In genomic region chrX:53437211-53437610, GRCh38 we compare ENCODE assay signal across 1 cellular context.
A peak's percentile ranks its signal among the peaks of the same experiment; 100 is the strongest.
TF ChIP-seq lines count a peak whose summit lies in the region.

No MANE protein-coding gene starts in this region.

TF ChIP-seq in GM12878, 131 proteins besides CTCF, POLR2A, EP300 and RAD21 (continues in another document):
- TF ChIP-seq BCLAF1 (IDR thresholded peaks at IDR 0.05) (no peak), SMAD5 (IDR thresholded peaks at IDR 0.05; ENCODE audit: low read depth) (no peak), MTA3 (IDR thresholded peaks at IDR 0.05; ENCODE audit: borderline replicate concordance, low read length) (no peak), RAD51 (IDR thresholded peaks at IDR 0.05) (no peak), WRNIP1 (IDR thresholded peaks at IDR 0.05; ENCODE audit: borderline replicate concordance, low read depth, low read length) (no peak), BCL11A (IDR thresholded peaks at IDR 0.05; ENCODE audit: low read depth, low read length) (no peak), HDAC6 (IDR thresholded peaks at IDR 0.05; ENCODE audit: unreplicated experiment) (no peak), HDGF (IDR thresholded peaks at IDR 0.05) (no peak), CEBPB (IDR thresholded peaks at IDR 0.05; ENCODE audit: borderline replicate concordance in 1 of 2, low read depth in 2 of 2, low read length in 2 of 2) (no peak), ZNF687 (IDR thresholded peaks at IDR 0.05) (no peak), ZNF217 (IDR thresholded peaks at IDR 0.05) (no peak), ZNF384 (IDR thresholded peaks at IDR 0.05; ENCODE audit: borderline replicate concordance, low read depth, low read length) (no peak), SMARCA5 (IDR thresholded peaks at IDR 0.05) (no peak), ATF3 (IDR thresholded peaks at IDR 0.05; ENCODE audit: borderline replicate concordance, extremely low read depth, low read depth, low read length) (no peak), JUNB (IDR thresholded peaks at IDR 0.05) (peak; percentile 81), BRCA1 (IDR thresholded peaks at IDR 0.05; ENCODE audit: low read depth, low read length) (no peak), NFIC (IDR thresholded peaks at IDR 0.05; ENCODE audit: low read depth, low read length) (peak; percentile 14; the same call in 1 of the 2 replicates), POU2F2 (IDR thresholded peaks at IDR 0.05; ENCODE audit: borderline replicate concordance, low read depth, low read length) (no peak), EED (IDR thresholded peaks at IDR 0.05; ENCODE audit: low read depth) (no peak), ASH2L (IDR thresholded peaks at IDR 0.05; ENCODE audit: borderline replicate concordance, low read depth) (no peak), ZBED1 (IDR thresholded peaks at IDR 0.05; ENCODE audit: borderline replicate concordance) (no peak), CHD4 (IDR thresholded peaks at IDR 0.05) (no peak), CUX1 (IDR thresholded peaks at IDR 0.05; ENCODE audit: insufficient replicate concordance, low read depth, low read length) (no peak), MAX (IDR thresholded peaks at IDR 0.05; ENCODE audit: low read depth, low read length) (no peak), ATF2 (IDR thresholded peaks at IDR 0.05; ENCODE audit: low read length) (0 out of 2 replicates have a peak, but pooled peaks have one; percentile 25), GABPA (IDR thresholded peaks at IDR 0.05; ENCODE audit: low read depth) (0 out of 2 replicates have a peak, but pooled peaks have one; percentile 8), EZH2 (IDR thresholded peaks at IDR 0.05; ENCODE audit: borderline replicate concordance, control insufficient read depth, low read depth, low read length) (no peak), ESRRA (IDR thresholded peaks at IDR 0.05; ENCODE audit: low read length) (no peak), ZBTB40 (IDR thresholded peaks at IDR 0.05; ENCODE audit: borderline replicate concordance) (no peak), SIX5 (IDR thresholded peaks at IDR 0.05; ENCODE audit: low read depth, low read length, severe bottlenecking) (no peak), GATAD2B (conservative IDR thresholded peaks at IDR 0.05; ENCODE audit: low read depth) (no peak), PAX5 (IDR thresholded peaks at IDR 0.05; ENCODE audit: borderline replicate concordance, low read depth, low read length) (no peak), KLF5 (IDR thresholded peaks at IDR 0.05; ENCODE audit: partially characterized antibody) (no peak), ZNF592 (IDR thresholded peaks at IDR 0.05) (no peak), PAX8 (IDR thresholded peaks at IDR 0.05) (no peak), BHLHE40 (IDR thresholded peaks at IDR 0.05; ENCODE audit: borderline replicate concordance in 1 of 2, low read depth in 2 of 2, low read length in 1 of 2) (no peak), ETV6 (conservative IDR thresholded peaks at IDR 0.05 in 1 of 2, IDR thresholded peaks at IDR 0.05 in 1 of 2; ENCODE audit: borderline replicate concordance in 1 of 2, low read depth in 1 of 2) (peak in 1 of 2 experiments; percentile 30; a peak in 1 of 4 replicates), CREB1 (IDR thresholded peaks at IDR 0.05; ENCODE audit: low read depth) (no peak)
